1 cellular context compared by ENCODE assay signal in the genomic region with DNA sequence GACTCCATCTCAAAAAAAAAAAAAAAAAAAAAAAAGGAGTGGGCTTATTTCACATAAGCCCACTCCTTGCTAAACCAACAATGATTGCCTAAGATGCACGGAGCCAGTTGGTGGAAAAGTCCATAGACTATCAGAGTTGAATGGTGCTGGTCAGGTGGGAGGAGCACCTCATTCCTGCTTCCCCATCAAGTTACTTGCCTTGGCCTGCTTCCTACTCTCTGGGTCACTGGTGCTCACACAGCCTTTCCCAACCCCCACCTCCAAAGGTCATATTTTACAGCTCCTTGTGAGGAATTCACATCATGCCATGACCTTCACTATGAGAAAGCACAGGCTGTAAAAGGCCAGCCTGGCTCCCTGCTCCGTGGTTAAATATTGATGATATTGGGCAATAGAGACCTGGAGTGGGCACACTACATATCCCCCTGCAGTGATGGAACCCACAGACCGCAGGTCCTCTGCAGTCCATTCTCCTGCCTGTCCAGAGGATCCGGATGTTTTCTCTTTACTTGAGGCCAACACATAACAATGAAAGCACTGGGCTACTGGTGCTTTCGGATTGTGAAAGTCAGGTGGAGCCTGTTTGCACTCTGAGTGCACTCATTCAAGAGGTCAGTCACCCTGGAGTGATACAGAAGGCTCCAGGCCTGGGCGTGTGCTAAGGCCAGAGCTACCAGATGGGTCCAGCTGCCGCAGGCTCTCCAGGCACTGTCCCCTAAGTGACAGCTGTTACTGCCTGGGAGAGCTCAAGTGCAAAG.
TF ChIP-seq lines count a peak whose summit lies in the region.

A gene (plus strand): TSS at position 664 of the 758 bp plus-strand sequence. CDS start 4,618 bp downstream, outside the sequence.

TF ChIP-seq in HepG2, 621 proteins besides CTCF, POLR2A, EP300 and RAD21 (continued from another document and continues in another):
- TF ChIP-seq, protein P1, sequence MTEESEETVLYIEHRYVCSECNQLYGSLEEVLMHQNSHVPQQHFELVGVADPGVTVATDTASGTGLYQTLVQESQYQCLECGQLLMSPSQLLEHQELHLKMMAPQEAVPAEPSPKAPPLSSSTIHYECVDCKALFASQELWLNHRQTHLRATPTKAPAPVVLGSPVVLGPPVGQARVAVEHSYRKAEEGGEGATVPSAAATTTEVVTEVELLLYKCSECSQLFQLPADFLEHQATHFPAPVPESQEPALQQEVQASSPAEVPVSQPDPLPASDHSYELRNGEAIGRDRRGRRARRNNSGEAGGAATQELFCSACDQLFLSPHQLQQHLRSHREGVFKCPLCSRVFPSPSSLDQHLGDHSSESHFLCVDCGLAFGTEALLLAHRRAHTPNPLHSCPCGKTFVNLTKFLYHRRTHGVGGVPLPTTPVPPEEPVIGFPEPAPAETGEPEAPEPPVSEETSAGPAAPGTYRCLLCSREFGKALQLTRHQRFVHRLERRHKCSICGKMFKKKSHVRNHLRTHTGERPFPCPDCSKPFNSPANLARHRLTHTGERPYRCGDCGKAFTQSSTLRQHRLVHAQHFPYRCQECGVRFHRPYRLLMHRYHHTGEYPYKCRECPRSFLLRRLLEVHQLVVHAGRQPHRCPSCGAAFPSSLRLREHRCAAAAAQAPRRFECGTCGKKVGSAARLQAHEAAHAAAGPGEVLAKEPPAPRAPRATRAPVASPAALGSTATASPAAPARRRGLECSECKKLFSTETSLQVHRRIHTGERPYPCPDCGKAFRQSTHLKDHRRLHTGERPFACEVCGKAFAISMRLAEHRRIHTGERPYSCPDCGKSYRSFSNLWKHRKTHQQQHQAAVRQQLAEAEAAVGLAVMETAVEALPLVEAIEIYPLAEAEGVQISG (CRISPR knock-in tag; IDR thresholded peaks at IDR 0.05): peak; percentile 47
- TF ChIP-seq KLF15 (CRISPR knock-in tag; IDR thresholded peaks at IDR 0.05; ENCODE audit: borderline replicate concordance) (no peak; the same call in 1 of the 2 replicates), ZNF577 (CRISPR knock-in tag; IDR thresholded peaks at IDR 0.05; ENCODE audit: borderline replicate concordance, low read depth) (no peak), CBFB (CRISPR knock-in tag; IDR thresholded peaks at IDR 0.05) (peak; percentile 56), SOX13 (IDR thresholded peaks at IDR 0.05) (peak; percentile 84), SOX13 (CRISPR knock-in tag; conservative IDR thresholded peaks at IDR 0.05 in 1 of 2, IDR thresholded peaks at IDR 0.05 in 1 of 2) (peak in 1 of 2 experiments; percentile 99; a peak in 2 of 4 replicates), TARDBP (CRISPR knock-in tag; IDR thresholded peaks at IDR 0.05) (peak; percentile 71), ZNF672 (CRISPR knock-in tag; IDR thresholded peaks at IDR 0.05) (no peak), SMAD1 (CRISPR knock-in tag; IDR thresholded peaks at IDR 0.05; ENCODE audit: borderline replicate concordance, low read depth) (no peak), ZNF367 (CRISPR knock-in tag; IDR thresholded peaks at IDR 0.05; ENCODE audit: borderline replicate concordance) (no peak), DMAP1 (CRISPR knock-in tag; IDR thresholded peaks at IDR 0.05) (peak; percentile 48; the same call in 1 of the 2 replicates), ZNF792 (CRISPR knock-in tag; IDR thresholded peaks at IDR 0.05) (peak; percentile 22; the same call in 1 of the 2 replicates), MXI1 (IDR thresholded peaks at IDR 0.05; ENCODE audit: borderline replicate concordance, low read depth, low read length) (peak; percentile 73; the same call in 1 of the 3 replicates), ZNF468 (CRISPR knock-in tag; IDR thresholded peaks at IDR 0.05) (no peak), PITX1 (CRISPR knock-in tag; IDR thresholded peaks at IDR 0.05) (peak; percentile 80), JUN (CRISPR knock-in tag; IDR thresholded peaks at IDR 0.05) (peak; percentile 33; the same call in 1 of the 2 replicates), SNAI1 (CRISPR knock-in tag; IDR thresholded peaks at IDR 0.05; ENCODE audit: borderline replicate concordance) (0 out of 2 replicates have a peak, but pooled peaks have one; percentile 55), ZNF614 (CRISPR knock-in tag; IDR thresholded peaks at IDR 0.05; ENCODE audit: borderline replicate concordance) (peak; percentile 81), ZNF160 (CRISPR knock-in tag; IDR thresholded peaks at IDR 0.05) (no peak), REPIN1 (CRISPR knock-in tag; IDR thresholded peaks at IDR 0.05; ENCODE audit: borderline replicate concordance, low read depth) (peak; percentile 84), ZNF34 (CRISPR knock-in tag; IDR thresholded peaks at IDR 0.05; ENCODE audit: borderline replicate concordance) (no peak), WIZ (CRISPR knock-in tag; IDR thresholded peaks at IDR 0.05) (no peak)
- TF ChIP-seq, protein P2, sequence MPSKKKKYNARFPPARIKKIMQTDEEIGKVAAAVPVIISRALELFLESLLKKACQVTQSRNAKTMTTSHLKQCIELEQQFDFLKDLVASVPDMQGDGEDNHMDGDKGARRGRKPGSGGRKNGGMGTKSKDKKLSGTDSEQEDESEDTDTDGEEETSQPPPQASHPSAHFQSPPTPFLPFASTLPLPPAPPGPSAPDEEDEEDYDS (CRISPR knock-in tag; IDR thresholded peaks at IDR 0.05): peak; percentile 70
- TF ChIP-seq, protein P3, sequence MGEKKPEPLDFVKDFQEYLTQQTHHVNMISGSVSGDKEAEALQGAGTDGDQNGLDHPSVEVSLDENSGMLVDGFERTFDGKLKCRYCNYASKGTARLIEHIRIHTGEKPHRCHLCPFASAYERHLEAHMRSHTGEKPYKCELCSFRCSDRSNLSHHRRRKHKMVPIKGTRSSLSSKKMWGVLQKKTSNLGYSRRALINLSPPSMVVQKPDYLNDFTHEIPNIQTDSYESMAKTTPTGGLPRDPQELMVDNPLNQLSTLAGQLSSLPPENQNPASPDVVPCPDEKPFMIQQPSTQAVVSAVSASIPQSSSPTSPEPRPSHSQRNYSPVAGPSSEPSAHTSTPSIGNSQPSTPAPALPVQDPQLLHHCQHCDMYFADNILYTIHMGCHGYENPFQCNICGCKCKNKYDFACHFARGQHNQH (CRISPR knock-in tag; IDR thresholded peaks at IDR 0.05): peak; percentile 84; the same call in 1 of the 2 replicates
- TF ChIP-seq, protein P4, sequence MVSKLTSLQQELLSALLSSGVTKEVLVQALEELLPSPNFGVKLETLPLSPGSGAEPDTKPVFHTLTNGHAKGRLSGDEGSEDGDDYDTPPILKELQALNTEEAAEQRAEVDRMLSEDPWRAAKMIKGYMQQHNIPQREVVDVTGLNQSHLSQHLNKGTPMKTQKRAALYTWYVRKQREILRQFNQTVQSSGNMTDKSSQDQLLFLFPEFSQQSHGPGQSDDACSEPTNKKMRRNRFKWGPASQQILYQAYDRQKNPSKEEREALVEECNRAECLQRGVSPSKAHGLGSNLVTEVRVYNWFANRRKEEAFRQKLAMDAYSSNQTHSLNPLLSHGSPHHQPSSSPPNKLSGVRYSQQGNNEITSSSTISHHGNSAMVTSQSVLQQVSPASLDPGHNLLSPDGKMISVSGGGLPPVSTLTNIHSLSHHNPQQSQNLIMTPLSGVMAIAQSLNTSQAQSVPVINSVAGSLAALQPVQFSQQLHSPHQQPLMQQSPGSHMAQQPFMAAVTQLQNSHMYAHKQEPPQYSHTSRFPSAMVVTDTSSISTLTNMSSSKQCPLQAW (CRISPR knock-in tag; IDR thresholded peaks at IDR 0.05): peak; percentile 98
- TF ChIP-seq, protein P5, sequence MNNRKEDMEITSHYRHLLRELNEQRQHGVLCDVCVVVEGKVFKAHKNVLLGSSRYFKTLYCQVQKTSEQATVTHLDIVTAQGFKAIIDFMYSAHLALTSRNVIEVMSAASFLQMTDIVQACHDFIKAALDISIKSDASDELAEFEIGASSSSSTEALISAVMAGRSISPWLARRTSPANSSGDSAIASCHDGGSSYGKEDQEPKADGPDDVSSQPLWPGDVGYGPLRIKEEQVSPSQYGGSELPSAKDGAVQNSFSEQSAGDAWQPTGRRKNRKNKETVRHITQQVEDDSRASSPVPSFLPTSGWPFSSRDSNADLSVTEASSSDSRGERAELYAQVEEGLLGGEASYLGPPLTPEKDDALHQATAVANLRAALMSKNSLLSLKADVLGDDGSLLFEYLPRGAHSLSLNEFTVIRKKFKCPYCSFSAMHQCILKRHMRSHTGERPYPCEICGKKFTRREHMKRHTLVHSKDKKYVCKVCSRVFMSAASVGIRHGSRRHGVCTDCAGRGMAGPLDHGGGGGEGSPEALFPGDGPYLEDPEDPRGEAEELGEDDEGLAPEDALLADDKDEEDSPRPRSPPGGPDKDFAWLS (CRISPR knock-in tag; IDR thresholded peaks at IDR 0.05; ENCODE audit: borderline replicate concordance): no peak
- TF ChIP-seq, protein P6, sequence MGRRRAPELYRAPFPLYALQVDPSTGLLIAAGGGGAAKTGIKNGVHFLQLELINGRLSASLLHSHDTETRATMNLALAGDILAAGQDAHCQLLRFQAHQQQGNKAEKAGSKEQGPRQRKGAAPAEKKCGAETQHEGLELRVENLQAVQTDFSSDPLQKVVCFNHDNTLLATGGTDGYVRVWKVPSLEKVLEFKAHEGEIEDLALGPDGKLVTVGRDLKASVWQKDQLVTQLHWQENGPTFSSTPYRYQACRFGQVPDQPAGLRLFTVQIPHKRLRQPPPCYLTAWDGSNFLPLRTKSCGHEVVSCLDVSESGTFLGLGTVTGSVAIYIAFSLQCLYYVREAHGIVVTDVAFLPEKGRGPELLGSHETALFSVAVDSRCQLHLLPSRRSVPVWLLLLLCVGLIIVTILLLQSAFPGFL (CRISPR knock-in tag; IDR thresholded peaks at IDR 0.05): no peak
- TF ChIP-seq, protein P7, sequence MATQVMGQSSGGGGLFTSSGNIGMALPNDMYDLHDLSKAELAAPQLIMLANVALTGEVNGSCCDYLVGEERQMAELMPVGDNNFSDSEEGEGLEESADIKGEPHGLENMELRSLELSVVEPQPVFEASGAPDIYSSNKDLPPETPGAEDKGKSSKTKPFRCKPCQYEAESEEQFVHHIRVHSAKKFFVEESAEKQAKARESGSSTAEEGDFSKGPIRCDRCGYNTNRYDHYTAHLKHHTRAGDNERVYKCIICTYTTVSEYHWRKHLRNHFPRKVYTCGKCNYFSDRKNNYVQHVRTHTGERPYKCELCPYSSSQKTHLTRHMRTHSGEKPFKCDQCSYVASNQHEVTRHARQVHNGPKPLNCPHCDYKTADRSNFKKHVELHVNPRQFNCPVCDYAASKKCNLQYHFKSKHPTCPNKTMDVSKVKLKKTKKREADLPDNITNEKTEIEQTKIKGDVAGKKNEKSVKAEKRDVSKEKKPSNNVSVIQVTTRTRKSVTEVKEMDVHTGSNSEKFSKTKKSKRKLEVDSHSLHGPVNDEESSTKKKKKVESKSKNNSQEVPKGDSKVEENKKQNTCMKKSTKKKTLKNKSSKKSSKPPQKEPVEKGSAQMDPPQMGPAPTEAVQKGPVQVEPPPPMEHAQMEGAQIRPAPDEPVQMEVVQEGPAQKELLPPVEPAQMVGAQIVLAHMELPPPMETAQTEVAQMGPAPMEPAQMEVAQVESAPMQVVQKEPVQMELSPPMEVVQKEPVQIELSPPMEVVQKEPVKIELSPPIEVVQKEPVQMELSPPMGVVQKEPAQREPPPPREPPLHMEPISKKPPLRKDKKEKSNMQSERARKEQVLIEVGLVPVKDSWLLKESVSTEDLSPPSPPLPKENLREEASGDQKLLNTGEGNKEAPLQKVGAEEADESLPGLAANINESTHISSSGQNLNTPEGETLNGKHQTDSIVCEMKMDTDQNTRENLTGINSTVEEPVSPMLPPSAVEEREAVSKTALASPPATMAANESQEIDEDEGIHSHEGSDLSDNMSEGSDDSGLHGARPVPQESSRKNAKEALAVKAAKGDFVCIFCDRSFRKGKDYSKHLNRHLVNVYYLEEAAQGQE (IDR thresholded peaks at IDR 0.05; ENCODE audit: borderline replicate concordance in 1 of 2, low read depth in 1 of 2, low read length in 2 of 2): no peak
- TF ChIP-seq, protein P8, sequence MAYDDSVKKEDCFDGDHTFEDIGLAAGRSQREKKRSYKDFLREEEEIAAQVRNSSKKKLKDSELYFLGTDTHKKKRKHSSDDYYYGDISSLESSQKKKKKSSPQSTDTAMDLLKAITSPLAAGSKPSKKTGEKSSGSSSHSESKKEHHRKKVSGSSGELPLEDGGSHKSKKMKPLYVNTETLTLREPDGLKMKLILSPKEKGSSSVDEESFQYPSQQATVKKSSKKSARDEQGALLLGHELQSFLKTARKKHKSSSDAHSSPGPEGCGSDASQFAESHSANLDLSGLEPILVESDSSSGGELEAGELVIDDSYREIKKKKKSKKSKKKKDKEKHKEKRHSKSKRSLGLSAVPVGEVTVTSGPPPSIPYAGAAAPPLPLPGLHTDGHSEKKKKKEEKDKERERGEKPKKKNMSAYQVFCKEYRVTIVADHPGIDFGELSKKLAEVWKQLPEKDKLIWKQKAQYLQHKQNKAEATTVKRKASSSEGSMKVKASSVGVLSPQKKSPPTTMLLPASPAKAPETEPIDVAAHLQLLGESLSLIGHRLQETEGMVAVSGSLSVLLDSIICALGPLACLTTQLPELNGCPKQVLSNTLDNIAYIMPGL (CRISPR knock-in tag; IDR thresholded peaks at IDR 0.05; ENCODE audit: borderline replicate concordance in 1 of 2, low read depth in 1 of 2): peak in 1 of 2 experiments; percentile 72; a peak in 2 of 4 replicates
- TF ChIP-seq, protein P9, sequence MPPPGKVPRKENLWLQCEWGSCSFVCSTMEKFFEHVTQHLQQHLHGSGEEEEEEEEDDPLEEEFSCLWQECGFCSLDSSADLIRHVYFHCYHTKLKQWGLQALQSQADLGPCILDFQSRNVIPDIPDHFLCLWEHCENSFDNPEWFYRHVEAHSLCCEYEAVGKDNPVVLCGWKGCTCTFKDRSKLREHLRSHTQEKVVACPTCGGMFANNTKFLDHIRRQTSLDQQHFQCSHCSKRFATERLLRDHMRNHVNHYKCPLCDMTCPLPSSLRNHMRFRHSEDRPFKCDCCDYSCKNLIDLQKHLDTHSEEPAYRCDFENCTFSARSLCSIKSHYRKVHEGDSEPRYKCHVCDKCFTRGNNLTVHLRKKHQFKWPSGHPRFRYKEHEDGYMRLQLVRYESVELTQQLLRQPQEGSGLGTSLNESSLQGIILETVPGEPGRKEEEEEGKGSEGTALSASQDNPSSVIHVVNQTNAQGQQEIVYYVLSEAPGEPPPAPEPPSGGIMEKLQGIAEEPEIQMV (CRISPR knock-in tag; IDR thresholded peaks at IDR 0.05; ENCODE audit: low read depth): no peak
- TF ChIP-seq, protein P10, sequence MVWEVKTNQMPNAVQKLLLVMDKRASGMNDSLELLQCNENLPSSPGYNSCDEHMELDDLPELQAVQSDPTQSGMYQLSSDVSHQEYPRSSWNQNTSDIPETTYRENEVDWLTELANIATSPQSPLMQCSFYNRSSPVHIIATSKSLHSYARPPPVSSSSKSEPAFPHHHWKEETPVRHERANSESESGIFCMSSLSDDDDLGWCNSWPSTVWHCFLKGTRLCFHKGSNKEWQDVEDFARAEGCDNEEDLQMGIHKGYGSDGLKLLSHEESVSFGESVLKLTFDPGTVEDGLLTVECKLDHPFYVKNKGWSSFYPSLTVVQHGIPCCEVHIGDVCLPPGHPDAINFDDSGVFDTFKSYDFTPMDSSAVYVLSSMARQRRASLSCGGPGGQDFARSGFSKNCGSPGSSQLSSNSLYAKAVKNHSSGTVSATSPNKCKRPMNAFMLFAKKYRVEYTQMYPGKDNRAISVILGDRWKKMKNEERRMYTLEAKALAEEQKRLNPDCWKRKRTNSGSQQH (CRISPR knock-in tag; IDR thresholded peaks at IDR 0.05; ENCODE audit: low read depth): peak; percentile 81; the same call in 1 of the 2 replicates
